1 cellular context compared by ENCODE assay signal in genomic region chr7:55405856-55406541, GRCh38.
TF ChIP-seq lines count a peak whose summit lies in the region.

No MANE protein-coding gene starts in this region.

TF ChIP-seq in GM23338, 12 proteins besides CTCF, POLR2A, EP300 and RAD21 (continued from another document):
- TF ChIP-seq REST (IDR thresholded peaks at IDR 0.05; ENCODE audit: unreplicated experiment) (no peak), ETS1 (IDR thresholded peaks at IDR 0.05) (no peak), ZNF462 (CRISPR knock-in tag; IDR thresholded peaks at IDR 0.05) (no peak), ZNF114 (CRISPR knock-in tag; IDR thresholded peaks at IDR 0.05) (no peak), POLR2AphosphoS5 (IDR thresholded peaks at IDR 0.05; ENCODE audit: low read depth) (no peak), EZH2phosphoT487 (IDR thresholded peaks at IDR 0.05; ENCODE audit: unreplicated experiment) (no peak), NANOG (IDR thresholded peaks at IDR 0.05; ENCODE audit: borderline replicate concordance) (no peak), STAT1 (IDR thresholded peaks at IDR 0.05; ENCODE audit: unreplicated experiment) (no peak), CREB1 (CRISPR knock-in tag; IDR thresholded peaks at IDR 0.05; ENCODE audit: low read depth) (no peak)
TF ChIP-seq in GM23338: peak in this region for 0.
